In genomic region chr7:6436385-6436685, GRCh38 we compare ENCODE assay signal across 8 cellular contexts. TPM values are rescaled to one million over a fixed set of nuclear protein-coding genes. Genes with fewer than 3 reads are reported as not detected.
DNase-seq lines count a peak whose midpoint lies in the region; ATAC-seq and TF ChIP-seq lines count a peak whose summit lies in the region.

No MANE protein-coding gene starts in this region.

- no peaks in the 10 kb centered on the region for H3K9me3 Mint-ChIP-seq in endodermal cell

- no peak overlapping the region for H3K27ac Mint-ChIP-seq in endodermal cell

- no peaks in the 10 kb centered on the region for H3K9me3 ChIP-seq in endodermal cell (ENCODE audit: control insufficient read depth, low read length)

- DNase-seq in SIG-M5 (lab: John Stamatoyannopoulos, UW), result peak; percentile 26
- DNase-seq in endodermal cell, result no peak
- DNase-seq in stimulated activated CD4-positive, alpha-beta T cell treated with anti-CD3 and anti-CD28 coated beads, Interleukin-1b, Interleukin-23, amount 100 ng/mL, for 48 hours, result peak; percentile 24
- DNase-seq in COLO829 (ENCODE audit: low spot score), result no peak
- DNase-seq in NCI-H446 treated with DMSO at 0.1 percent for 48 hours (lab: John Stamatoyannopoulos, UW), result no peak
- DNase-seq in NCI-H748 (lab: John Stamatoyannopoulos, UW; ENCODE audit: unreplicated experiment), result no peak

- no peaks in the 10 kb centered on the region for H3K27me3 Mint-ChIP-seq in endodermal cell (ENCODE audit: insufficient read depth)

- H3K4me1 Mint-ChIP-seq in endodermal cell, result no peaks in the 10 kb centered on the region

- ATAC-seq in GM21717 (IDR thresholded peaks at IDR 0.05; ENCODE audit: unreplicated experiment) (peak; percentile 44), GM18519 (IDR thresholded peaks at IDR 0.05; ENCODE audit: low FRiP score, unreplicated experiment) (no peak)

- H3K27me3 ChIP-seq in endodermal cell (ENCODE audit: control insufficient read depth, insufficient read depth, low read length, poor library complexity, severe bottlenecking), result no peaks in the 10 kb centered on the region

- no peak overlapping the region for H3K4me3 Mint-ChIP-seq in endodermal cell

- peak overlapping the region; percentile 57 for H3K27ac ChIP-seq in endodermal cell (ENCODE audit: low read depth, low read length)

- no peak for TF ChIP-seq CTCF in endodermal cell (conservative IDR thresholded peaks at IDR 0.05)

- H3K4me1 ChIP-seq in endodermal cell (ENCODE audit: control insufficient read depth, insufficient read depth, low read length), result no peaks in the 10 kb centered on the region

- H3K4me3 ChIP-seq in endodermal cell (ENCODE audit: low read length), result no peak overlapping the region

- peaks cover 41% of the 10 kb centered on the region for H3K36me3 ChIP-seq in endodermal cell (ENCODE audit: control insufficient read depth, insufficient read depth, low read length)

- WGBS in endodermal cell (ENCODE audit: insufficient coverage in 1 of 2, insufficient read length in 1 of 2), 2 experiments, result 91 to 93% methylated on average over 9 to 10 of the region's 10 CpGs

- H3K36me3 Mint-ChIP-seq in endodermal cell (ENCODE audit: low read depth), result peaks cover 29% of the 10 kb centered on the region

- no peak overlapping the region for H3K9ac ChIP-seq in endodermal cell (ENCODE audit: extremely low read depth, low read length, poor library complexity, severe bottlenecking)

RNA-seq across cellular contexts. Expression of gene DAGLB, which starts 11.4 kb away (rescaled TPM):
- 10 to 100 TPM; 22.7 to 24.5 TPM for total RNA-seq in endodermal cell
- polyA plus RNA-seq in endodermal cell (2013, experiment 1 of 2), result 22.6 TPM
- 17.2 TPM for polyA plus RNA-seq in endodermal cell (2013, experiment 2 of 2)

RNA-seq across cellular contexts. Expression of gene KDELR2, which starts 47.6 kb away (rescaled TPM):
- total RNA-seq in endodermal cell, result 100 to 1,000 TPM in 1 of 2 donors, 10 to 100 TPM in 1; 90.2 to 123 TPM
- polyA plus RNA-seq in endodermal cell (2013, experiment 1 of 2), result 103 TPM
- polyA plus RNA-seq in endodermal cell (2013, experiment 2 of 2), result 113 TPM

Comparison
In these comparisons a context has a peak if more than half of its experiments do, and no peak if none do; other contexts are left out.
1. DNase-seq: peak in SIG-M5 (single experiment) and stimulated activated CD4-positive, alpha-beta T cell treated with anti-CD3 and anti-CD28 coated beads, Interleukin-1b, Interleukin-23, amount 100 ng/mL, for 48 hours (single experiment); none in endodermal cell (single experiment), COLO829 (single experiment), NCI-H446 treated with DMSO at 0.1 percent for 48 hours (single experiment) and NCI-H748 (single experiment).